19 cellular contexts compared by ENCODE assay signal in the genomic region with DNA sequence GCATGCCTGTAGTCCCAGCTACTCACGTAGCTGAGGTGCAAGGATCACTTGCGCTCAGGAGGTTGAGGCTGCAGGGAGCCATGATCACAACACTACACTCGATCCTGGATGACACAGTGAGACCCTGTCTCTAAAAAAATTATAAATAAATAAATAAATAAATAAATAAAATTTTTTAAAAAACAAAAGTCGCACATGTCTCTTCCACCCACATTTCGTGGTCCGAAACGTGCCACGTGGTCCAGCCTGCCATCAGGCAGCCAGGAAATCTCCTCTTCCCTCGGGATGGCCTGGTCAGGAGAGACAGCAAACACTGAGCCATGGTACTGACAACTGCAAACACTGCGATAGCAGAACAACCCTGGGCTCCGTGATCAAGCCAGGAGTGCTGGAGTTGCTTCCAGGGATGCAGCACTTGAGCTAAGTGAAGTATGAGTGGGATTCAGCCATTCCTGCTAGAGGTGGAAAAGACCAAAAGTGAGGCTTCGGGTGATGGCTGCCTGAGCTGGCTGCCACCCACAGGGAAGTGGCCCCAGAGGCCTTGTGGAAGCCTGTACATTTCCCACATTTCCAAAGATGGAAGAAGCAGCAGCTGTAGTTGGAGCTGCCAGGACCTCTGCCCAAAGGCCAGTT.
"Had no signal": no experiment of that assay in that cellular context is flagged by ENCODE, and none has a peak within 500 bp of the region (broad histone marks: within the 10 kb centered on the region; RNA-seq: fewer than 3 reads in every experiment).

No MANE protein-coding gene starts in this region.

- H3K36me3 ChIP-seq: adrenal gland, ascending aorta, heart left ventricle, lower lobe of right lung, spleen, upper lobe of right lung had no signal

- DNase-seq: activated B cell treated with CpG ODN at 0.5 μM for 24 hours; activated CD4-positive, alpha-beta T cell treated with anti-CD3 and anti-CD28 coated beads for 36 hours; activated CD4-positive, alpha-beta T cell treated with anti-CD3 and anti-CD28 coated beads, Interleukin-2, amount 50 U/mL, for 4 hours; activated naive CD4-positive, alpha-beta T cell; activated T-cell treated with anti-CD3 and anti-CD28 coated beads, Interleukin-2, amount 50 U/mL, for 1 hour; heart left ventricle; lower lobe of right lung; spleen; stimulated activated CD4-positive, alpha-beta T cell treated with anti-CD3 and anti-CD28 coated beads, Interleukin-4, amount 100 ng/mL, for 1 hour; stimulated activated naive CD4-positive, alpha-beta T cell; T1000; upper lobe of right lung had no signal

- H3K27ac ChIP-seq: adrenal gland, ascending aorta, heart left ventricle, lower lobe of right lung, spleen, upper lobe of right lung had no signal

- H3K4me3 ChIP-seq: adrenal gland, ascending aorta, heart left ventricle, lower lobe of right lung, spleen, upper lobe of right lung had no signal

- H3K4me1 Mint-ChIP-seq: activated CD4-positive, alpha-beta T cell treated with anti-CD3 and anti-CD28 coated beads for 36 hours; central memory CD8-positive, alpha-beta T cell; naive thymus-derived CD4-positive, alpha-beta T cell; neural crest cell had no signal

- H3K9me3 ChIP-seq: adrenal gland, ascending aorta, lower lobe of right lung, upper lobe of right lung had no signal

- H3K36me3 Mint-ChIP-seq: activated naive CD8-positive, alpha-beta T cell had no signal

- H3K9me3 Mint-ChIP-seq: neural crest cell; T-helper 1 cell treated with Interleukin-12 subunit alpha and Interleukin-12 subunit beta and Interleukin-4 antibody, amounts not matched to agents 30 μg/mL and 1 μg/mL, for 36 hours had no signal

- H3K27me3 ChIP-seq: ascending aorta, upper lobe of right lung had no signal

- H3K27ac Mint-ChIP-seq: activated B cell treated with CpG ODN at 0.5 μM for 24 hours; activated CD4-positive, alpha-beta T cell treated with anti-CD3 and anti-CD28 coated beads for 36 hours; activated naive CD8-positive, alpha-beta T cell; naive thymus-derived CD4-positive, alpha-beta T cell; T-helper 1 cell treated with Interleukin-12 subunit alpha and Interleukin-12 subunit beta and Interleukin-4 antibody, amounts not matched to agents 30 μg/mL and 1 μg/mL, for 36 hours had no signal

- ATAC-seq: activated CD4-positive, alpha-beta T cell treated with anti-CD3 and anti-CD28 coated beads for 36 hours; heart left ventricle; naive thymus-derived CD4-positive, alpha-beta T cell; upper lobe of right lung had no signal

- H3K4me1 ChIP-seq: adrenal gland, ascending aorta, heart left ventricle, lower lobe of right lung, spleen, upper lobe of right lung had no signal

- H3K4me3 Mint-ChIP-seq: activated B cell treated with CpG ODN at 0.5 μM for 24 hours; activated CD4-positive, alpha-beta T cell treated with anti-CD3 and anti-CD28 coated beads for 36 hours; activated naive CD8-positive, alpha-beta T cell; central memory CD8-positive, alpha-beta T cell; naive thymus-derived CD4-positive, alpha-beta T cell; neural crest cell; T-helper 1 cell treated with Interleukin-12 subunit alpha and Interleukin-12 subunit beta and Interleukin-4 antibody, amounts not matched to agents 30 μg/mL and 1 μg/mL, for 36 hours had no signal
